In the genomic region with DNA sequence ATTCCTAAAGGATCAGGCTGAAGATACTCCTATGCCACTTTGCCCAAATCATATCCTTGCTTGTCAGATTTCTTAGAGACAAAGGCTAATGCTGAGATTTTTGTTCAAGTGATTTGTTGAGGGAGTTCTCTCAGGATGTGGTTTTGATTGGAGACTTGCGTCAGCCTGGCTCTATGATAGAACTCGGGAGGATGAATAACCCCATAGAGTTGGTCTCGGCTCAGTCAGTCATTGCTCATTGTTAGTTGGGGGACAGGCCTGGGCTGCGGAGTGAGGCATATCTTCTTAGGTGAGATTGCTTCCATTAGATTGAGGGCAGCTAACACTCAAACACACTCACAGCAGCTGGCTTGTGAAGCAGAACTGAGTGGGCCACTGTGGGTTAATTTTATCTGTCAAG, we compare ENCODE assay signal across 26 cellular contexts.
A peak's percentile ranks its signal among the peaks of the same experiment; 100 is the strongest.
DNase-seq lines count a peak whose midpoint lies in the region; ATAC-seq and TF ChIP-seq lines count a peak whose summit lies in the region.
"Had no signal": no experiment of that assay in that cellular context is flagged by ENCODE, and none has a peak within 500 bp of the region (broad histone marks: within the 10 kb centered on the region; RNA-seq: fewer than 3 reads in every experiment).

No MANE protein-coding gene starts in this region.

- TF ChIP-seq CTCF in fibroblast of mammary gland (conservative IDR thresholded peaks at IDR 0.05; ENCODE audit: control insufficient read depth, insufficient read depth, low read depth, low read length) (no peak), prostate gland (IDR thresholded peaks at IDR 0.05) (no peak), heart right ventricle (IDR thresholded peaks at IDR 0.05) (no peak), Peyer's patch (IDR thresholded peaks at IDR 0.05) (no peak), hepatocyte (IDR thresholded peaks at IDR 0.05; ENCODE audit: poor library complexity) (no peak)

- H3K4me1 ChIP-seq in prostate gland (replicated peaks) = no peaks in the 10 kb centered on the region
- no peaks in the 10 kb centered on the region for H3K4me1 ChIP-seq in heart right ventricle
- no peaks in the 10 kb centered on the region for H3K4me1 ChIP-seq in Peyer's patch
- no peaks in the 10 kb centered on the region for H3K4me1 ChIP-seq in hepatocyte (ENCODE audit: insufficient read depth)
- H3K4me1 ChIP-seq: heart left ventricle, left lung, pancreas, right lobe of liver had no signal

- no peaks in the 10 kb centered on the region for H3K27me3 ChIP-seq in prostate gland (replicated peaks; ENCODE audit: insufficient read depth)
- H3K27me3 ChIP-seq in heart right ventricle = no peaks in the 10 kb centered on the region
- no peaks in the 10 kb centered on the region for H3K27me3 ChIP-seq in Peyer's patch
- no peaks in the 10 kb centered on the region for H3K27me3 ChIP-seq in hepatocyte
- H3K27me3 ChIP-seq: heart left ventricle, left lung, pancreas, right lobe of liver had no signal

- no peaks in the 10 kb centered on the region for H3K9me2 ChIP-seq in hepatocyte (replicated peaks; ENCODE audit: insufficient read depth)

- H3K4me2 ChIP-seq in hepatocyte = no peak overlapping the region

- H3K36me3 ChIP-seq in prostate gland (no peaks in the 10 kb centered on the region), heart right ventricle (no peaks in the 10 kb centered on the region), Peyer's patch (no peaks in the 10 kb centered on the region), hepatocyte (replicated peaks; ENCODE audit: insufficient read depth, low read depth) (no peaks in the 10 kb centered on the region)
- H3K36me3 ChIP-seq: heart left ventricle, left lung, pancreas, right lobe of liver, thoracic aorta had no signal

- DNase-seq in A172 (ENCODE audit: low spot score) = peak; percentile 39
- DNase-seq in COLO829 (ENCODE audit: low spot score) = peak; percentile 14
- peak; percentile 74 for DNase-seq in RPMI7951 (ENCODE audit: low read depth)
- peak; percentile 3 for DNase-seq in fibroblast of mammary gland (ENCODE audit: low read depth)
- no peak for DNase-seq in prostate gland (ENCODE audit: low spot score)
- DNase-seq in heart right ventricle = no peak
- no peak for DNase-seq in Peyer's patch
- DNase-seq in hepatocyte (ENCODE audit: low spot score) = no peak
- DNase-seq: activated CD4-positive, alpha-beta T cell treated with anti-CD3 and anti-CD28 coated beads, Interleukin-2, amount 10 ng/mL, durations not matched to agents 24 days and 14 days; activated gamma-delta T cell treated with Interleukin-2 at 50 U/mL for 16 hours; amygdala; caudate nucleus; CD8-positive, alpha-beta memory T cell; DMS53; heart left ventricle; KG1; left lung; midbrain; NCI-H1048; NCI-H187 treated with DMSO at 0.1 percent for 48 hours; NCI-H345; pancreas; right lobe of liver; SHP77 treated with DMSO at 0.1 percent for 48 hours; stimulated activated CD4-positive, alpha-beta T cell treated with anti-CD3 and anti-CD28 coated beads, Interleukin-15, amount 100 ng/mL, for 24 hours had no signal

- H3K27ac ChIP-seq in prostate gland (no peak overlapping the region), heart right ventricle (no peak overlapping the region), Peyer's patch (no peak overlapping the region), hepatocyte (no peak overlapping the region)
- H3K27ac ChIP-seq: heart left ventricle, left lung, pancreas, right lobe of liver, thoracic aorta had no signal

- no peak for ATAC-seq in heart right ventricle
- ATAC-seq: heart left ventricle, left lung, pancreas, right lobe of liver had no signal

- intact Hi-C loops in prostate gland (cut with DNase I) (no loop called here), heart right ventricle (cut with DNase I) (no loop called here)

- TF ChIP-seq POLR2A in prostate gland (IDR thresholded peaks at IDR 0.05) (no peak), Peyer's patch (IDR thresholded peaks at IDR 0.05) (no peak)

- H3K4me3 ChIP-seq in fibroblast of mammary gland (ENCODE audit: control insufficient read depth, low read depth, low read length) (no peak overlapping the region), prostate gland (no peak overlapping the region), heart right ventricle (no peak overlapping the region), Peyer's patch (no peak overlapping the region), hepatocyte (no peak overlapping the region)
- H3K4me3 ChIP-seq: heart left ventricle, left lung, pancreas, right lobe of liver, thoracic aorta had no signal

- H3K79me2 ChIP-seq in hepatocyte = no peaks in the 10 kb centered on the region

- H2AFZ ChIP-seq in hepatocyte = no peak overlapping the region

- 89% methylated on average over 4 of the region's 4 CpGs for WGBS in prostate gland
- 81 to 89% methylated on average over 4 of the region's 4 CpGs for WGBS in heart right ventricle, 2 donors
- WGBS in hepatocyte (ENCODE audit: low lambda C conversion rate, missing lambda C conversion rate) = 91% methylated on average over 4 of the region's 4 CpGs

- no peaks in the 10 kb centered on the region for H4K20me1 ChIP-seq in hepatocyte (ENCODE audit: insufficient read depth, poor library complexity, severe bottlenecking)

- no peaks in the 10 kb centered on the region for H3K9me3 ChIP-seq in prostate gland
- H3K9me3 ChIP-seq in heart right ventricle = no peaks in the 10 kb centered on the region
- no peaks in the 10 kb centered on the region for H3K9me3 ChIP-seq in Peyer's patch
- H3K9me3 ChIP-seq in hepatocyte (ENCODE audit: low read depth) = no peaks in the 10 kb centered on the region
- H3K9me3 ChIP-seq: left lung, pancreas, right lobe of liver, thoracic aorta had no signal

Comparison
In these comparisons a context has a peak if more than half of its experiments do, and no peak if none do; other contexts are left out.
1. DNase-seq: peak in A172 (single experiment), COLO829 (single experiment), RPMI7951 (single experiment) and fibroblast of mammary gland (single experiment); none in prostate gland (single experiment), heart right ventricle (0 of 2), Peyer's patch (0 of 3) and hepatocyte (single experiment).